Comparison of ENCODE assay signal across 18 cellular contexts in genomic region chr5:14705556-14705955, GRCh38. TPM values are rescaled to one million over a fixed set of nuclear protein-coding genes. Genes with fewer than 3 reads are reported as not detected.
DNase-seq lines count a peak whose midpoint lies in the region; ATAC-seq and TF ChIP-seq lines count a peak whose summit lies in the region.
"Had no signal": no experiment of that assay in that cellular context is flagged by ENCODE, and none has a peak within 500 bp of the region (broad histone marks: within the 10 kb centered on the region; RNA-seq: fewer than 3 reads in every experiment).

No MANE protein-coding gene starts in this region.

- POLR2A ChIA-PET in CD8-positive, alpha-beta T cell (lab: Charles Lee): interaction anchor here (0.9 to 1.6 kb wide), 5 partner anchors 9 to 165 kb away, joined by 3 to 7 read pairs (median 4); no protein-coding TSS in a partner anchor
- POLR2A ChIA-PET in naive thymus-derived CD8-positive, alpha-beta T cell (lab: Charles Lee): interaction anchor here (0.6 to 4.0 kb wide), 7 partner anchors 11 to 1912 kb away, joined by 3 to 34 read pairs (median 9); partner anchors contain the start of gene ANKH

- no peak overlapping the region for H3K4me3 Mint-ChIP-seq in CD8-positive, alpha-beta T cell
- no peak overlapping the region for H3K4me3 Mint-ChIP-seq in activated T-helper 2 cell treated with anti-CD3 and anti-CD28 coated beads, Interferon-gamma antibody, Interleukin-2, Interleukin-4, amounts not matched to agents 10 μg/mL and 5 μg/mL and 100 μg/mL, durations not matched to agents 14 hours and 24 hours and 36 hours (ENCODE audit: low read depth)
- peak overlapping the region in 7 of 10 donors; percentile 10 to 89 (median 78) for H3K4me3 Mint-ChIP-seq in naive thymus-derived CD8-positive, alpha-beta T cell

- no peaks in the 10 kb centered on the region for H3K27me3 ChIP-seq in BLaER1
- H3K27me3 ChIP-seq in CD8-positive, alpha-beta T cell (ENCODE audit: insufficient read depth, low read length): no peaks in the 10 kb centered on the region
- H3K27me3 ChIP-seq: adrenal gland, gastroesophageal sphincter, neutrophil had no signal

- H4K20me1 ChIP-seq in BLaER1: no peaks in the 10 kb centered on the region; the same call in 1 of the 2 replicates

- H3K4me1 ChIP-seq in BLaER1: peaks cover 47% of the 10 kb centered on the region
- peaks cover 90% of the 10 kb centered on the region for H3K4me1 ChIP-seq in CD8-positive, alpha-beta T cell (ENCODE audit: insufficient read depth, low read length)

- ATAC-seq in CD8-positive, alpha-beta T cell: no peak
- no peak for ATAC-seq in naive thymus-derived CD8-positive, alpha-beta T cell
- ATAC-seq in GM21529 (IDR thresholded peaks at IDR 0.05; ENCODE audit: unreplicated experiment): no peak
- no peak for ATAC-seq in HG02973 (IDR thresholded peaks at IDR 0.05; ENCODE audit: unreplicated experiment)
- ATAC-seq: gastroesophageal sphincter had no signal

- H3K9me3 Mint-ChIP-seq in CD8-positive, alpha-beta T cell: no peaks in the 10 kb centered on the region
- no peaks in the 10 kb centered on the region for H3K9me3 Mint-ChIP-seq in activated T-helper 2 cell treated with anti-CD3 and anti-CD28 coated beads, Interferon-gamma antibody, Interleukin-2, Interleukin-4, amounts not matched to agents 10 μg/mL and 5 μg/mL and 100 μg/mL, durations not matched to agents 14 hours and 24 hours and 36 hours
- no peaks in the 10 kb centered on the region for H3K9me3 Mint-ChIP-seq in naive thymus-derived CD8-positive, alpha-beta T cell

- H3K36me3 ChIP-seq in BLaER1: peaks cover 85% of the 10 kb centered on the region
- peaks cover 7% of the 10 kb centered on the region for H3K36me3 ChIP-seq in CD8-positive, alpha-beta T cell (ENCODE audit: insufficient read depth, low read length)

- H3K9ac ChIP-seq in BLaER1: no peak overlapping the region

- peaks cover 86% of the 10 kb centered on the region for H3K4me1 Mint-ChIP-seq in CD8-positive, alpha-beta T cell (ENCODE audit: low read depth)
- H3K4me1 Mint-ChIP-seq in activated T-helper 2 cell treated with anti-CD3 and anti-CD28 coated beads, Interferon-gamma antibody, Interleukin-2, Interleukin-4, amounts not matched to agents 10 μg/mL and 5 μg/mL and 100 μg/mL, durations not matched to agents 14 hours and 24 hours and 36 hours (ENCODE audit: low read depth): peaks cover 84% of the 10 kb centered on the region
- H3K4me1 Mint-ChIP-seq in naive thymus-derived CD8-positive, alpha-beta T cell: peaks cover 46 to 93% (median 86%) of the 10 kb centered on the region in 4 donors

- CTCF ChIA-PET in CD8-positive, alpha-beta T cell (lab: Charles Lee): interaction anchor here (0.9 to 2.2 kb wide), 5 partner anchors 20 to 298 kb away, joined by 4 to 21 read pairs (median 5); no protein-coding TSS in a partner anchor

- no peaks in the 10 kb centered on the region for H3K27me3 Mint-ChIP-seq in CD8-positive, alpha-beta T cell (ENCODE audit: low read depth)
- no peaks in the 10 kb centered on the region for H3K27me3 Mint-ChIP-seq in activated T-helper 2 cell treated with anti-CD3 and anti-CD28 coated beads, Interferon-gamma antibody, Interleukin-2, Interleukin-4, amounts not matched to agents 10 μg/mL and 5 μg/mL and 100 μg/mL, durations not matched to agents 14 hours and 24 hours and 36 hours (ENCODE audit: low read depth)
- H3K27me3 Mint-ChIP-seq in naive thymus-derived CD8-positive, alpha-beta T cell: no peaks in the 10 kb centered on the region

- TF ChIP-seq CTCF in CD8-positive, alpha-beta T cell (IDR thresholded peaks at IDR 0.05): no peak

- no peak for DNase-seq in CD8-positive, alpha-beta T cell
- DNase-seq in activated T-helper 2 cell treated with anti-CD3 and anti-CD28 coated beads, Interferon-gamma antibody, Interleukin-2, Interleukin-4, amounts not matched to agents 10 μg/mL and 5 μg/mL and 100 μg/mL, durations not matched to agents 14 hours and 24 hours and 36 hours (ENCODE audit: low spot score): no peak
- DNase-seq in naive thymus-derived CD8-positive, alpha-beta T cell: no peak
- DNase-seq in SK-N-DZ (ENCODE audit: low spot score) (no peak), retina (no peak)
- DNase-seq: activated CD4-positive, alpha-beta T cell treated with anti-CD3 and anti-CD28 coated beads, Interleukin-2, amount 50 U/mL, for 4 hours; adrenal gland; cerebellar nuclear complex; HCEC 1CT; mesendoderm; NCI-H1092 treated with DMSO at 0.1 percent for 48 hours; stimulated activated naive CD4-positive, alpha-beta T cell treated with Interleukin-2 at 50 U/mL for 16 hours; T-helper 9 cell had no signal

- H3K4me2 ChIP-seq in BLaER1: peak overlapping the region; percentile 50

- no peaks in the 10 kb centered on the region for H3K9me3 ChIP-seq in BLaER1
- no peaks in the 10 kb centered on the region for H3K9me3 ChIP-seq in CD8-positive, alpha-beta T cell (ENCODE audit: low read length)
- H3K9me3 ChIP-seq: adrenal gland, gastroesophageal sphincter, neutrophil had no signal

- intact Hi-C loops in CD8-positive, alpha-beta T cell (cut with DNase I, micrococcal nuclease): loop anchor here (5.0 kb wide), 3 partner anchors 123 to 287 kb away; partner anchors contain the start of genes OTULINL (in 2 of the 2) and ANKH (in 1 of the 2)
- intact Hi-C loops in activated T-helper 2 cell treated with anti-CD3 and anti-CD28 coated beads, Interferon-gamma antibody, Interleukin-2, Interleukin-4, amounts not matched to agents 10 μg/mL and 5 μg/mL and 100 μg/mL, durations not matched to agents 14 hours and 24 hours and 36 hours (cut with micrococcal nuclease): loop anchor here (5.0 kb wide), 2 partner anchors 167 to 297 kb away; partner anchors contain the start of gene ANKH

- peak overlapping the region; percentile 99 for H3K27ac Mint-ChIP-seq in CD8-positive, alpha-beta T cell
- peak overlapping the region; percentile 99 for H3K27ac Mint-ChIP-seq in activated T-helper 2 cell treated with anti-CD3 and anti-CD28 coated beads, Interferon-gamma antibody, Interleukin-2, Interleukin-4, amounts not matched to agents 10 μg/mL and 5 μg/mL and 100 μg/mL, durations not matched to agents 14 hours and 24 hours and 36 hours
- H3K27ac Mint-ChIP-seq in naive thymus-derived CD8-positive, alpha-beta T cell: peak overlapping the region; percentile 95 to 100 (median 100)

- peak overlapping the region; percentile 74 for H3K27ac ChIP-seq in BLaER1
- peak overlapping the region; percentile 34 for H3K27ac ChIP-seq in CD8-positive, alpha-beta T cell (ENCODE audit: low read depth, low read length)
- H3K27ac ChIP-seq: adrenal gland, gastroesophageal sphincter, neutrophil had no signal

- peaks cover 67% of the 10 kb centered on the region for H3K36me3 Mint-ChIP-seq in CD8-positive, alpha-beta T cell
- peaks cover 89% of the 10 kb centered on the region for H3K36me3 Mint-ChIP-seq in activated T-helper 2 cell treated with anti-CD3 and anti-CD28 coated beads, Interferon-gamma antibody, Interleukin-2, Interleukin-4, amounts not matched to agents 10 μg/mL and 5 μg/mL and 100 μg/mL, durations not matched to agents 14 hours and 24 hours and 36 hours (ENCODE audit: low read depth)
- peaks cover 0 to 33% (median 20%) of the 10 kb centered on the region in 3 donors for H3K36me3 Mint-ChIP-seq in naive thymus-derived CD8-positive, alpha-beta T cell

- no peak overlapping the region for H3K4me3 ChIP-seq in BLaER1
- no peak overlapping the region for H3K4me3 ChIP-seq in CD8-positive, alpha-beta T cell (ENCODE audit: low read depth, low read length)
- H3K4me3 ChIP-seq: adrenal gland, gastroesophageal sphincter had no signal

RNA-seq across cellular contexts. Expression of gene OTULIN, which starts 41.0 kb away (rescaled TPM):
- total RNA-seq in CD8-positive, alpha-beta T cell: 100 to 1,000 TPM; 135 to 140 TPM
- total RNA-seq in activated T-helper 2 cell treated with anti-CD3 and anti-CD28 coated beads, Interferon-gamma antibody, Interleukin-2, Interleukin-4, amounts not matched to agents 10 μg/mL and 5 μg/mL and 100 μg/mL, durations not matched to agents 14 hours and 24 hours and 36 hours: 59.4 and 62.1 TPM in 2 replicates
- 10 to 100 TPM; 68.1 to 77.0 TPM for total RNA-seq in naive thymus-derived CD8-positive, alpha-beta T cell
- polyA plus RNA-seq in naive thymus-derived CD8-positive, alpha-beta T cell: 10 to 100 TPM; 15.7 to 22.7 (median 17.2) TPM
- polyA plus RNA-seq in SK-N-DZ (2014; cell fraction: cytosol; rRNA removed): 17.8 and 47.2 TPM in 2 replicates
- polyA plus RNA-seq in SK-N-DZ (2014; cell fraction: nucleus; rRNA removed): 15.2 and 21.5 TPM in 2 replicates

Comparison
In these comparisons a context has a peak if more than half of its experiments do, and no peak if none do; other contexts are left out.
1. H3K4me3 Mint-ChIP-seq: peak in naive thymus-derived CD8-positive, alpha-beta T cell (7 of 10); none in CD8-positive, alpha-beta T cell (single experiment) and activated T-helper 2 cell treated with anti-CD3 and anti-CD28 coated beads, Interferon-gamma antibody, Interleukin-2, Interleukin-4, amounts not matched to agents 10 μg/mL and 5 μg/mL and 100 μg/mL, durations not matched to agents 14 hours and 24 hours and 36 hours (single experiment).
2. Peak in every context shown above with its lines, with median percentiles within 50 percentile points of each other: H3K27ac Mint-ChIP-seq.